ENCODE assay signal across 8 cellular contexts in the genomic region with DNA sequence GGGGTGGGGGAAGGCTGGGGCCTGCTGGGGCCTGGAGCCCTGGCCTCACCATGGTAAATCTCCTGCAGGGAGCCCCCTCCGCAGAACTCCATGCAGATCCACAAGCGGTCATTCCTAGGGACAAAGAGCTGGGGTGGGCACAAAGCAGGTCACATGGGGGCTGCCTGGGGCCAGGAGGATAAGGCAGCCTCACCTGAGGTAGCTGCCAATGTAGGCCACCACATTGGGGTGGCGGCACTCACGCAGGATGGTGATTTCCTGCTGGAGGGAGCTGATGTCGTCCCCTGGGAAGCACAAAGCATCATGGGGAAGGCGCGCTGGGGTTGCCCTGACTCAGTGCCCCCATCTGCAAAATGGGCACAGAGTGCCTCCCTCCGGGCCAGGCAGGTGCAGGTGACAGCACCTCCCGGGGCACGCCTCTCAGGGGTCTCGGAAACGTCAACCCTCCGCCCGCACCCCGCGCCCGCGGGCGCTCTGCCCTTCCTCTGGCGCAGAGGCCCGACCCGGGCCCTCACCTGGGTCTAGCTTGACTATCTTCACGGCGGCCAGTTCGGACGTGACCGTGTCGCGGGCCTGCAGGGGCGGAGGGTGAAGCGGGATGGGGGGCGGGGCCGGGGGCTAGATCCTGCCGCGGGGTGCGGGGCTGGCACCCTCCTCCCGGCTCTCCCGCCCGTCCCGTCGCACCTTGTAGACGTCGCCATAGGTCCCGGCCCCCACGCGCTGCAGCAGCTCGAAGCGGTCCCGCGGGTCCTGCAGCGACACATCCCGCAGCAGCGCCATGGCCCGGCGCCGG. TPM values are rescaled to one million over a fixed set of nuclear protein-coding genes. Genes with fewer than 3 reads are reported as not detected.
DNase-seq lines count a peak whose midpoint lies in the region; ATAC-seq, FAIRE-seq and TF ChIP-seq lines count a peak whose summit lies in the region.

No MANE protein-coding gene starts in this region.

- peak overlapping the region; percentile 74 for H3K27ac ChIP-seq in endothelial cell of umbilical vein (ENCODE audit: insufficient read depth, low read depth, low read length)
- H3K27ac ChIP-seq in pancreas = peak overlapping the region in 3 of 4 donors; percentile 9 to 42 (median 41)

- CTCF ChIA-PET in WTC11 (lab: Charles Lee) (interaction anchor here (0.6 to 3.7 kb wide), 15 partner anchors 8 to 527 kb away, joined by 3 to 33 read pairs (median 5); partner anchors contain the start of genes CDC42BPG, PPP2R5B, RASGRP2 and SF1), endothelial cell of umbilical vein (lab: Charles Lee) (interaction anchor here (0.8 to 1.9 kb wide), 4 partner anchors 11 to 86 kb away, joined by 3 to 8 read pairs (median 6); partner anchors contain the start of gene CDC42BPG)

- 11 to 16% methylated on average over 32 to 56 of the region's 56 CpGs for WGBS in pancreas, 2 donors

- no peak for TF ChIP-seq POLR2A in endothelial cell of umbilical vein (IDR thresholded peaks at IDR 0.05; ENCODE audit: low read depth, low read length)

- intact Hi-C loops in endothelial cell of umbilical vein (cut with micrococcal nuclease) = loop anchor here (1.0 to 2.0 kb wide), 4 partner anchors 8 to 212 kb away; partner anchors contain the start of genes ARL2, CDC42BPG, MEN1 and SF1
- intact Hi-C loops in pancreas (cut with DNase I) = no loop called here

- H3K4me2 ChIP-seq in endothelial cell of umbilical vein (ENCODE audit: insufficient read depth, low read length) = peak overlapping the region; percentile 61

- peaks cover 12% of the 10 kb centered on the region; the same call in 1 of the 2 replicates for H3K36me3 Mint-ChIP-seq in WTC11

- H3K27me3 Mint-ChIP-seq in WTC11 (ENCODE audit: low read depth) = no peaks in the 10 kb centered on the region

- H3K4me3 Mint-ChIP-seq in WTC11 = peak overlapping the region; percentile 63

- H3K27ac Mint-ChIP-seq in WTC11 = no peak overlapping the region

- H3K9me1 ChIP-seq in endothelial cell of umbilical vein (replicated peaks; ENCODE audit: control insufficient read depth, extremely low read depth, insufficient read depth, low read length) = no peaks in the 10 kb centered on the region

- peaks cover 11% of the 10 kb centered on the region for H3K4me1 Mint-ChIP-seq in WTC11

- peak; percentile 9 for ATAC-seq in HG02759 (IDR thresholded peaks at IDR 0.05; ENCODE audit: unreplicated experiment)
- ATAC-seq in WTC11 = no peak; the same call in 1 of the 2 replicates
- ATAC-seq in pancreas = no peak
- ATAC-seq in GM18873 (IDR thresholded peaks at IDR 0.05; ENCODE audit: low FRiP score, unreplicated experiment) = no peak

- H3K79me2 ChIP-seq in endothelial cell of umbilical vein (ENCODE audit: control insufficient read depth, insufficient read depth, low read length) = peaks cover 5% of the 10 kb centered on the region

- H2AFZ ChIP-seq in endothelial cell of umbilical vein (ENCODE audit: low read depth, low read length) = peak overlapping the region; percentile 62

- dilution Hi-C loops in endothelial cell of umbilical vein (cut with MboI; ENCODE audit: extremely low pct_ligation_motif_present, low sequenced_read_pairs) = no loop called here

- no peak for DNase-seq in GM18507 (ENCODE audit: extremely low spot score, insufficient read length, low read depth)
- peak; percentile 25 for DNase-seq in WTC11 (ENCODE audit: low spot score)
- no peak for DNase-seq in endothelial cell of umbilical vein (ENCODE audit: low read depth, low spot score)
- DNase-seq in pancreas = peak in 2 of 6 donors; percentile 41 to 87
- no peak for DNase-seq in DMS 273 treated with DMSO at 0.1 percent for 48 hours (lab: John Stamatoyannopoulos, UW)
- no peak for DNase-seq in NCI-H82 treated with DMSO at 0.1 percent for 48 hours (lab: John Stamatoyannopoulos, UW; ENCODE audit: unreplicated experiment)

- peak; percentile 72 for FAIRE-seq in GM18507 (lab: Jason Lieb, UNC)
- FAIRE-seq in endothelial cell of umbilical vein (lab: Jason Lieb, UNC) = no peak
- no peak for FAIRE-seq in pancreas (lab: Jason Lieb, UNC)

- H4K20me1 ChIP-seq in endothelial cell of umbilical vein (replicated peaks; ENCODE audit: control insufficient read depth, extremely low read depth, insufficient read depth, low read length) = no peaks in the 10 kb centered on the region

- POLR2A ChIA-PET in WTC11 (lab: Charles Lee) (interaction anchor here (2.3 kb wide), 1 partner anchor 24 kb away, joined by 17 read pairs; the partner anchor contains the start of gene SF1), endothelial cell of umbilical vein (lab: Charles Lee) (no interaction called here)

- H3K27me3 ChIP-seq in endothelial cell of umbilical vein (ENCODE audit: control insufficient read depth in 2 of 2, insufficient read depth in 2 of 2, low read length in 2 of 2) = no peaks in the 10 kb centered on the region
- no peaks in the 10 kb centered on the region for H3K27me3 ChIP-seq in pancreas

- no TSS peak for BruUV-seq in endothelial cell of umbilical vein (replicated peaks; lab: Mats Ljungman, UMichigan)

- H3K9me3 ChIP-seq in endothelial cell of umbilical vein (replicated peaks; ENCODE audit: control insufficient read depth, insufficient read depth, low read length) (no peaks in the 10 kb centered on the region), pancreas (no peaks in the 10 kb centered on the region)

- H3K9ac ChIP-seq in endothelial cell of umbilical vein (replicated peaks; ENCODE audit: extremely low read depth, insufficient read depth, low read length) = peak overlapping the region; percentile 46

- TF ChIP-seq CTCF in WTC11 (IDR thresholded peaks at IDR 0.05) (no peak), endothelial cell of umbilical vein (IDR thresholded peaks at IDR 0.05; ENCODE audit: extremely low read depth in 1 of 2, insufficient read depth in 1 of 2, low read depth in 1 of 2, low read length in 2 of 2) (no peak), pancreas (IDR thresholded peaks at IDR 0.05) (no peak)

- H3K4me1 ChIP-seq in endothelial cell of umbilical vein (ENCODE audit: control insufficient read depth, extremely low read depth, insufficient read depth, low read length) (peaks cover 36% of the 10 kb centered on the region), pancreas (peaks cover 6 to 12% (median 7%) of the 10 kb centered on the region in 3 donors)

- H3K36me3 ChIP-seq in endothelial cell of umbilical vein (ENCODE audit: control insufficient read depth in 2 of 2, extremely low read depth in 1 of 2, insufficient read depth in 2 of 2, low read length in 2 of 2) (peaks cover 2 to 23% of the 10 kb centered on the region in 2 experiments), pancreas (peaks cover 0 to 3% (median 3%) of the 10 kb centered on the region in 3 donors)

- H3K9me3 Mint-ChIP-seq in WTC11 = no peaks in the 10 kb centered on the region

- peak overlapping the region; percentile 40 to 70 (median 43) for H3K4me3 ChIP-seq in endothelial cell of umbilical vein (replicated peaks in 1 of 3; ENCODE audit: insufficient read depth in 1 of 3, low read depth in 1 of 3, low read length in 3 of 3)
- H3K4me3 ChIP-seq in pancreas = peak overlapping the region; percentile 39 to 68 (median 52)

RNA-seq across cellular contexts. Expression of gene MAP4K2, which starts 0.4 kb away (rescaled TPM):
- total RNA-seq in WTC11 (2021) (24.5 to 31.6 TPM (median 28.3 TPM) in 3 replicates), endothelial cell of umbilical vein (43.3 and 48.5 TPM in 2 replicates), pancreas (1 to 10 TPM; 6.1 to 8.6 (median 7.0) TPM)
- polyA plus RNA-seq in endothelial cell of umbilical vein (44.0 and 51.6 TPM in 2 replicates), pancreas (10 to 100 TPM; 19.5 to 24.0 TPM)
- polyA plus RNA-seq in endothelial cell of umbilical vein (2011; cell fraction: cytosol; rRNA removed) = 45.1 and 45.7 TPM in 2 replicates
- 109 and 123 TPM in 2 replicates for polyA plus RNA-seq in endothelial cell of umbilical vein (2011; cell fraction: nucleus; rRNA removed)
- polyA plus RNA-seq in endothelial cell of umbilical vein (2012) = 38.6 and 49.2 TPM in 2 replicates
- polyA minus RNA-seq in endothelial cell of umbilical vein = 46.8 and 52.0 TPM in 2 replicates
- 18.9 TPM for polyA minus RNA-seq in endothelial cell of umbilical vein (2011; cell fraction: cytosol; rRNA and poly(A)+ RNA removed)
- polyA minus RNA-seq in endothelial cell of umbilical vein (2011; cell fraction: nucleus; rRNA and poly(A)+ RNA removed) = 23.0 and 36.3 TPM in 2 replicates

RNA-seq across cellular contexts. Expression of gene MEN1, which starts 7.8 kb away (rescaled TPM):
- total RNA-seq in WTC11 (2021) (47.1 to 53.3 TPM (median 51.2 TPM) in 3 replicates), endothelial cell of umbilical vein (41.1 and 41.6 TPM in 2 replicates), pancreas (10 to 100 TPM in 5 of 6 donors, 1 to 10 TPM in 1; 8.7 to 21.2 (median 12.6) TPM)
- polyA plus RNA-seq in endothelial cell of umbilical vein (43.1 and 48.8 TPM in 2 replicates), pancreas (10 to 100 TPM; 22.8 to 25.3 TPM)
- polyA plus RNA-seq in endothelial cell of umbilical vein (2011; cell fraction: cytosol; rRNA removed) = 28.8 and 36.8 TPM in 2 replicates
- polyA plus RNA-seq in endothelial cell of umbilical vein (2011; cell fraction: nucleus; rRNA removed) = 60.0 and 60.6 TPM in 2 replicates
- polyA plus RNA-seq in endothelial cell of umbilical vein (2012) = 36.0 and 40.6 TPM in 2 replicates
- 25.7 and 26.5 TPM in 2 replicates for polyA minus RNA-seq in endothelial cell of umbilical vein
- 30.1 TPM for polyA minus RNA-seq in endothelial cell of umbilical vein (2011; cell fraction: cytosol; rRNA and poly(A)+ RNA removed)
- 12.9 and 19.6 TPM in 2 replicates for polyA minus RNA-seq in endothelial cell of umbilical vein (2011; cell fraction: nucleus; rRNA and poly(A)+ RNA removed)

RNA-seq across cellular contexts. Expression of gene SF1, which starts 24.2 kb away (rescaled TPM):
- 285 to 314 TPM (median 300 TPM) in 3 replicates for total RNA-seq in WTC11 (2021)
- 322 and 342 TPM in 2 replicates for total RNA-seq in endothelial cell of umbilical vein
- 94.0 and 95.0 TPM in 2 replicates for polyA plus RNA-seq in endothelial cell of umbilical vein
- polyA plus RNA-seq in endothelial cell of umbilical vein (2011; cell fraction: cytosol; rRNA removed) = 72.5 and 73.7 TPM in 2 replicates
- polyA plus RNA-seq in endothelial cell of umbilical vein (2011; cell fraction: nucleus; rRNA removed) = 271 and 349 TPM in 2 replicates
- 156 and 202 TPM in 2 replicates for polyA plus RNA-seq in endothelial cell of umbilical vein (2012)
- 107 and 134 TPM in 2 replicates for polyA minus RNA-seq in endothelial cell of umbilical vein
- polyA minus RNA-seq in endothelial cell of umbilical vein (2011; cell fraction: cytosol; rRNA and poly(A)+ RNA removed) = 55.6 TPM
- 177 and 197 TPM in 2 replicates for polyA minus RNA-seq in endothelial cell of umbilical vein (2011; cell fraction: nucleus; rRNA and poly(A)+ RNA removed)
- 100 to 1,000 TPM in 5 of 6 donors, 10 to 100 TPM in 1; 99.8 to 153 (median 124) TPM for total RNA-seq in pancreas
- polyA plus RNA-seq in pancreas = 100 to 1,000 TPM; 140 to 181 TPM

RNA-seq across cellular contexts. Expression of gene CDC42BPG, which starts 41.9 kb away (rescaled TPM):
- total RNA-seq in WTC11 (2021) = 14.9 to 21.6 TPM (median 17.3 TPM) in 3 replicates
- 0.42 and 0.62 TPM in 2 replicates for total RNA-seq in endothelial cell of umbilical vein
- 0.13 and 0.19 TPM in 2 replicates for polyA plus RNA-seq in endothelial cell of umbilical vein
- 0.14 and 0.16 TPM in 2 replicates for polyA plus RNA-seq in endothelial cell of umbilical vein (2011; cell fraction: cytosol; rRNA removed)
- polyA plus RNA-seq in endothelial cell of umbilical vein (2011; cell fraction: nucleus; rRNA removed) = 0.49 and 0.57 TPM in 2 replicates
- 0.27 and 0.33 TPM in 2 replicates for polyA plus RNA-seq in endothelial cell of umbilical vein (2012)
- polyA minus RNA-seq in endothelial cell of umbilical vein = 0.17 and 0.32 TPM in 2 replicates
- 2.3 TPM for polyA minus RNA-seq in endothelial cell of umbilical vein (2011; cell fraction: cytosol; rRNA and poly(A)+ RNA removed)
- 0.24 and 0.34 TPM in 2 replicates for polyA minus RNA-seq in endothelial cell of umbilical vein (2011; cell fraction: nucleus; rRNA and poly(A)+ RNA removed)
- 10 to 100 TPM in 5 of 6 donors, 1 to 10 TPM in 1; 9.7 to 16.8 (median 12.7) TPM for total RNA-seq in pancreas
- polyA plus RNA-seq in pancreas = 10 to 100 TPM; 11.6 to 23.8 TPM

RNA-seq across cellular contexts. Expression of gene PYGM, which starts 42.8 kb away (rescaled TPM):
- total RNA-seq in WTC11 (2021) = 6.6 to 8.7 TPM (median 8.2 TPM) in 3 replicates
- 0.39 and 0.62 TPM in 2 replicates for total RNA-seq in endothelial cell of umbilical vein
- polyA plus RNA-seq in endothelial cell of umbilical vein = 0.10 and 0.11 TPM in 2 replicates
- polyA plus RNA-seq in endothelial cell of umbilical vein (2011; cell fraction: cytosol; rRNA removed) = 0.06 and 0.07 TPM in 2 replicates
- 0.83 and 0.91 TPM in 2 replicates for polyA plus RNA-seq in endothelial cell of umbilical vein (2011; cell fraction: nucleus; rRNA removed)
- polyA plus RNA-seq in endothelial cell of umbilical vein (2012) = 0.16 and 0.37 TPM in 2 replicates
- 0.41 and 0.47 TPM in 2 replicates for polyA minus RNA-seq in endothelial cell of umbilical vein
- not detected for polyA minus RNA-seq in endothelial cell of umbilical vein (2011; cell fraction: cytosol; rRNA and poly(A)+ RNA removed)
- 0.72 and 1.4 TPM in 2 replicates for polyA minus RNA-seq in endothelial cell of umbilical vein (2011; cell fraction: nucleus; rRNA and poly(A)+ RNA removed)
- under 1 TPM; 0.19 to 0.55 (median 0.42) TPM for total RNA-seq in pancreas
- polyA plus RNA-seq in pancreas = 1 to 10 TPM; 1.2 to 1.3 TPM
